Comparison of ENCODE assay signal across 1 cellular context in the genomic region with DNA sequence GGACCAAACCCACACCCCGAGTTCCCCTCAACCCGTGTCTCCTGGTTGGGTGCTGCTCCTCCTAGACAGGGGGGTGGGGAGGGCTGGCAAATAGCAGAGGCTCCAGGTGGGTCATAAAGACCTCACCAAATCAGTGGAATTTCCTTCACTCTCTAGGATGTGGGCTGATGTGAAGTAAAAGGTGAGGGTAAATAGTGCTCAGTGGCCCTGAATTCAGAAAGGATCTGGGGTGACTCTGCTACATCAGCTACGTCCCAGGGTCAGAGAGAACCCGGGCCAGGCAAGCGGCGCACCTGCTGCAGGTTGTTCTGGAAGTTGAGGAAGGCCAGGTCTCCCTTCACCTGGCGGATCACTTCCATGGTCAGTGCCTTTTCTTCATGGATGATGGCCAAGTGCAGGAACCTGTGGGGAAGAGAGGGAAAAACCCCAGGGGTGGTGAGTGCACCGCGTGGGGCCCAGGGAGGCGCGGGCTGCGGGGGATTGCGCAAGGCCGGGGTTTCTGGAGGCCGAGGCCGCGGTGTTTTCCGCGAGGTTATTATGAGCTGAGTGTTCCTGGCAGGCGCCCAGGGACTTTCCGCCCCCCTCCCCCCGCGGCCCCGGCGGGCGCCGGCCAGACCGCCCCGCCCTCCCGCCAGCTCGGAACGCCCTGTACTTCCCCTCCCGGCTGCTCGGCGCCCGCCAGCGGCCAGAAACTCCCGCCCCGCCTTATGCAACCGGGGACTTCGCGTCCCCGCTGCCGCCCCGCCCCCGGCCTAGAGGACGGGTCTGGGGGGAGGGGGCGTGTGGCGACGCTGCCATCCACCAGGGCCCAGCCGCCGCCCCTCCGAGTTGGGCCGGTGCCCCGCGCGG.
TF ChIP-seq lines count a peak whose summit lies in the region.

No MANE protein-coding gene starts in this region.

TF ChIP-seq in HepG2, 621 proteins besides CTCF, POLR2A, EP300 and RAD21 (continued from another document and continues in another):
- TF ChIP-seq, protein P1, sequence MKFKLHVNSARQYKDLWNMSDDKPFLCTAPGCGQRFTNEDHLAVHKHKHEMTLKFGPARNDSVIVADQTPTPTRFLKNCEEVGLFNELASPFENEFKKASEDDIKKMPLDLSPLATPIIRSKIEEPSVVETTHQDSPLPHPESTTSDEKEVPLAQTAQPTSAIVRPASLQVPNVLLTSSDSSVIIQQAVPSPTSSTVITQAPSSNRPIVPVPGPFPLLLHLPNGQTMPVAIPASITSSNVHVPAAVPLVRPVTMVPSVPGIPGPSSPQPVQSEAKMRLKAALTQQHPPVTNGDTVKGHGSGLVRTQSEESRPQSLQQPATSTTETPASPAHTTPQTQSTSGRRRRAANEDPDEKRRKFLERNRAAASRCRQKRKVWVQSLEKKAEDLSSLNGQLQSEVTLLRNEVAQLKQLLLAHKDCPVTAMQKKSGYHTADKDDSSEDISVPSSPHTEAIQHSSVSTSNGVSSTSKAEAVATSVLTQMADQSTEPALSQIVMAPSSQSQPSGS (CRISPR knock-in tag; IDR thresholded peaks at IDR 0.05), result peak; percentile 98
- TF ChIP-seq MAFF (IDR thresholded peaks at IDR 0.05; ENCODE audit: low read depth, low read length) (no peak), JDP2 (CRISPR knock-in tag; IDR thresholded peaks at IDR 0.05; ENCODE audit: borderline replicate concordance) (no peak), SYNCRIP (IDR thresholded peaks at IDR 0.05; ENCODE audit: insufficient read depth, low read depth, low read length) (no peak), KMT2A (CRISPR knock-in tag; IDR thresholded peaks at IDR 0.05) (peak; percentile 97), ELF1 (CRISPR knock-in tag; IDR thresholded peaks at IDR 0.05) (peak; percentile 68; the same call in 1 of the 2 replicates), GABPB1 (CRISPR knock-in tag; IDR thresholded peaks at IDR 0.05) (peak; percentile 88), YEATS4 (CRISPR knock-in tag; IDR thresholded peaks at IDR 0.05; ENCODE audit: borderline replicate concordance) (peak; percentile 90), TMF1 (CRISPR knock-in tag; IDR thresholded peaks at IDR 0.05; ENCODE audit: low read depth) (no peak; the same call in 1 of the 2 replicates), FOXP1 (IDR thresholded peaks at IDR 0.05) (no peak), FOXP1 (CRISPR knock-in tag; IDR thresholded peaks at IDR 0.05) (peak; percentile 89), TOPORS (CRISPR knock-in tag; IDR thresholded peaks at IDR 0.05) (peak; percentile 89), CEBPG (CRISPR knock-in tag; IDR thresholded peaks at IDR 0.05) (peak; percentile 99), MEIS1 (CRISPR knock-in tag; IDR thresholded peaks at IDR 0.05; ENCODE audit: borderline replicate concordance) (peak; percentile 98), ARNTL (CRISPR knock-in tag; IDR thresholded peaks at IDR 0.05) (0 out of 2 replicates have a peak, but pooled peaks have one; percentile 66), SKI (IDR thresholded peaks at IDR 0.05; ENCODE audit: partially characterized antibody) (peak; percentile 88), ZSCAN20 (CRISPR knock-in tag; IDR thresholded peaks at IDR 0.05; ENCODE audit: borderline replicate concordance) (peak; percentile 93), NCOA5 (CRISPR knock-in tag; IDR thresholded peaks at IDR 0.05) (peak; percentile 96), HMG20B (CRISPR knock-in tag; conservative IDR thresholded peaks at IDR 0.05) (peak; percentile 99), ZNF577 (CRISPR knock-in tag; IDR thresholded peaks at IDR 0.05; ENCODE audit: borderline replicate concordance, low read depth) (peak; percentile 93; the same call in 1 of the 2 replicates), AGO2 (optimal IDR thresholded peaks at IDR 0.05; ENCODE audit: low read depth, low read length) (peak; percentile 23), KDM4B (CRISPR knock-in tag; IDR thresholded peaks at IDR 0.05) (peak; percentile 100), HMG20A (CRISPR knock-in tag; IDR thresholded peaks at IDR 0.05; ENCODE audit: borderline replicate concordance) (peak; percentile 92), SP5 (CRISPR knock-in tag; IDR thresholded peaks at IDR 0.05; ENCODE audit: borderline replicate concordance, low read depth) (peak; percentile 99), NPAS2 (CRISPR knock-in tag; IDR thresholded peaks at IDR 0.05; ENCODE audit: borderline replicate concordance) (no peak), HNRNPK (IDR thresholded peaks at IDR 0.05; ENCODE audit: low read depth, low read length, poor library complexity, severe bottlenecking) (peak; percentile 59), ZFP36L2 (CRISPR knock-in tag; IDR thresholded peaks at IDR 0.05) (no peak; the same call in 1 of the 2 replicates), ZNF816 (CRISPR knock-in tag; IDR thresholded peaks at IDR 0.05; ENCODE audit: borderline replicate concordance) (peak; percentile 80; the same call in 1 of the 2 replicates), ZFY (CRISPR knock-in tag; IDR thresholded peaks at IDR 0.05) (peak; percentile 85)
- TF ChIP-seq, protein P2, sequence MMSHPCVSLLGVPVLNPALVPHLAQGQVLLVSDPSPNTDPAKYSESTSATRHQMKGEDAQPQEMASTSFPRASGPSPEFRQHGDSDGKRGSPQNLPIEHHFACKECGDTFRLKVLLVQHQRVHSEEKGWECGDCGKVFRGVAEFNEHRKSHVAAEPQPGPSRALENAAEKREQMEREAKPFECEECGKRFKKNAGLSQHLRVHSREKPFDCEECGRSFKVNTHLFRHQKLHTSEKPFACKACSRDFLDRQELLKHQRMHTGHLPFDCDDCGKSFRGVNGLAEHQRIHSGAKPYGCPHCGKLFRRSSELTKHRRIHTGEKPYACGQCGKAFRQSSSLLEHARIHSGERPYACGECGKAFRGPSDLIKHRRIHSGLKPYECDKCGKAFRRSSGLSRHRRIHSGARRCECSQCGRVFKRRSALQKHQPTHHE (CRISPR knock-in tag; IDR thresholded peaks at IDR 0.05; ENCODE audit: borderline replicate concordance), result peak; percentile 96
- TF ChIP-seq, protein P3, sequence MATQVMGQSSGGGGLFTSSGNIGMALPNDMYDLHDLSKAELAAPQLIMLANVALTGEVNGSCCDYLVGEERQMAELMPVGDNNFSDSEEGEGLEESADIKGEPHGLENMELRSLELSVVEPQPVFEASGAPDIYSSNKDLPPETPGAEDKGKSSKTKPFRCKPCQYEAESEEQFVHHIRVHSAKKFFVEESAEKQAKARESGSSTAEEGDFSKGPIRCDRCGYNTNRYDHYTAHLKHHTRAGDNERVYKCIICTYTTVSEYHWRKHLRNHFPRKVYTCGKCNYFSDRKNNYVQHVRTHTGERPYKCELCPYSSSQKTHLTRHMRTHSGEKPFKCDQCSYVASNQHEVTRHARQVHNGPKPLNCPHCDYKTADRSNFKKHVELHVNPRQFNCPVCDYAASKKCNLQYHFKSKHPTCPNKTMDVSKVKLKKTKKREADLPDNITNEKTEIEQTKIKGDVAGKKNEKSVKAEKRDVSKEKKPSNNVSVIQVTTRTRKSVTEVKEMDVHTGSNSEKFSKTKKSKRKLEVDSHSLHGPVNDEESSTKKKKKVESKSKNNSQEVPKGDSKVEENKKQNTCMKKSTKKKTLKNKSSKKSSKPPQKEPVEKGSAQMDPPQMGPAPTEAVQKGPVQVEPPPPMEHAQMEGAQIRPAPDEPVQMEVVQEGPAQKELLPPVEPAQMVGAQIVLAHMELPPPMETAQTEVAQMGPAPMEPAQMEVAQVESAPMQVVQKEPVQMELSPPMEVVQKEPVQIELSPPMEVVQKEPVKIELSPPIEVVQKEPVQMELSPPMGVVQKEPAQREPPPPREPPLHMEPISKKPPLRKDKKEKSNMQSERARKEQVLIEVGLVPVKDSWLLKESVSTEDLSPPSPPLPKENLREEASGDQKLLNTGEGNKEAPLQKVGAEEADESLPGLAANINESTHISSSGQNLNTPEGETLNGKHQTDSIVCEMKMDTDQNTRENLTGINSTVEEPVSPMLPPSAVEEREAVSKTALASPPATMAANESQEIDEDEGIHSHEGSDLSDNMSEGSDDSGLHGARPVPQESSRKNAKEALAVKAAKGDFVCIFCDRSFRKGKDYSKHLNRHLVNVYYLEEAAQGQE (IDR thresholded peaks at IDR 0.05; ENCODE audit: borderline replicate concordance in 1 of 2, low read depth in 1 of 2, low read length in 2 of 2), result peak in 1 of 2 experiments; percentile 84; a peak in 2 of 4 replicates
- TF ChIP-seq, protein P4, sequence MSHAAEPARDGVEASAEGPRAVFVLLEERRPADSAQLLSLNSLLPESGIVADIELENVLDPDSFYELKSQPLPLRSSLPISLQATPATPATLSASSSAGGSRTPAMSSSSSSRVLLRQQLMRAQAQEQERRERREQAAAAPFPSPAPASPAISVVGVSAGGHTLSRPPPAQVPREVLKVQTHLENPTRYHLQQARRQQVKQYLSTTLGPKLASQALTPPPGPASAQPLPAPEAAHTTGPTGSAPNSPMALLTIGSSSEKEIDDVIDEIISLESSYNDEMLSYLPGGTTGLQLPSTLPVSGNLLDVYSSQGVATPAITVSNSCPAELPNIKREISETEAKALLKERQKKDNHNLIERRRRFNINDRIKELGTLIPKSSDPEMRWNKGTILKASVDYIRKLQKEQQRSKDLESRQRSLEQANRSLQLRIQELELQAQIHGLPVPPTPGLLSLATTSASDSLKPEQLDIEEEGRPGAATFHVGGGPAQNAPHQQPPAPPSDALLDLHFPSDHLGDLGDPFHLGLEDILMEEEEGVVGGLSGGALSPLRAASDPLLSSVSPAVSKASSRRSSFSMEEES (CRISPR knock-in tag; IDR thresholded peaks at IDR 0.05), result peak; percentile 97
- TF ChIP-seq, protein P5, sequence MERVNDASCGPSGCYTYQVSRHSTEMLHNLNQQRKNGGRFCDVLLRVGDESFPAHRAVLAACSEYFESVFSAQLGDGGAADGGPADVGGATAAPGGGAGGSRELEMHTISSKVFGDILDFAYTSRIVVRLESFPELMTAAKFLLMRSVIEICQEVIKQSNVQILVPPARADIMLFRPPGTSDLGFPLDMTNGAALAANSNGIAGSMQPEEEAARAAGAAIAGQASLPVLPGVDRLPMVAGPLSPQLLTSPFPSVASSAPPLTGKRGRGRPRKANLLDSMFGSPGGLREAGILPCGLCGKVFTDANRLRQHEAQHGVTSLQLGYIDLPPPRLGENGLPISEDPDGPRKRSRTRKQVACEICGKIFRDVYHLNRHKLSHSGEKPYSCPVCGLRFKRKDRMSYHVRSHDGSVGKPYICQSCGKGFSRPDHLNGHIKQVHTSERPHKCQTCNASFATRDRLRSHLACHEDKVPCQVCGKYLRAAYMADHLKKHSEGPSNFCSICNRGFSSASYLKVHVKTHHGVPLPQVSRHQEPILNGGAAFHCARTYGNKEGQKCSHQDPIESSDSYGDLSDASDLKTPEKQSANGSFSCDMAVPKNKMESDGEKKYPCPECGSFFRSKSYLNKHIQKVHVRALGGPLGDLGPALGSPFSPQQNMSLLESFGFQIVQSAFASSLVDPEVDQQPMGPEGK (CRISPR knock-in tag; IDR thresholded peaks at IDR 0.05), result peak; percentile 98
- TF ChIP-seq, protein P6, sequence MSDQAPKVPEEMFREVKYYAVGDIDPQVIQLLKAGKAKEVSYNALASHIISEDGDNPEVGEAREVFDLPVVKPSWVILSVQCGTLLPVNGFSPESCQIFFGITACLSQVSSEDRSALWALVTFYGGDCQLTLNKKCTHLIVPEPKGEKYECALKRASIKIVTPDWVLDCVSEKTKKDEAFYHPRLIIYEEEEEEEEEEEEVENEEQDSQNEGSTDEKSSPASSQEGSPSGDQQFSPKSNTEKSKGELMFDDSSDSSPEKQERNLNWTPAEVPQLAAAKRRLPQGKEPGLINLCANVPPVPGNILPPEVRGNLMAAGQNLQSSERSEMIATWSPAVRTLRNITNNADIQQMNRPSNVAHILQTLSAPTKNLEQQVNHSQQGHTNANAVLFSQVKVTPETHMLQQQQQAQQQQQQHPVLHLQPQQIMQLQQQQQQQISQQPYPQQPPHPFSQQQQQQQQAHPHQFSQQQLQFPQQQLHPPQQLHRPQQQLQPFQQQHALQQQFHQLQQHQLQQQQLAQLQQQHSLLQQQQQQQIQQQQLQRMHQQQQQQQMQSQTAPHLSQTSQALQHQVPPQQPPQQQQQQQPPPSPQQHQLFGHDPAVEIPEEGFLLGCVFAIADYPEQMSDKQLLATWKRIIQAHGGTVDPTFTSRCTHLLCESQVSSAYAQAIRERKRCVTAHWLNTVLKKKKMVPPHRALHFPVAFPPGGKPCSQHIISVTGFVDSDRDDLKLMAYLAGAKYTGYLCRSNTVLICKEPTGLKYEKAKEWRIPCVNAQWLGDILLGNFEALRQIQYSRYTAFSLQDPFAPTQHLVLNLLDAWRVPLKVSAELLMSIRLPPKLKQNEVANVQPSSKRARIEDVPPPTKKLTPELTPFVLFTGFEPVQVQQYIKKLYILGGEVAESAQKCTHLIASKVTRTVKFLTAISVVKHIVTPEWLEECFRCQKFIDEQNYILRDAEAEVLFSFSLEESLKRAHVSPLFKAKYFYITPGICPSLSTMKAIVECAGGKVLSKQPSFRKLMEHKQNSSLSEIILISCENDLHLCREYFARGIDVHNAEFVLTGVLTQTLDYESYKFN (CRISPR knock-in tag; conservative IDR thresholded peaks at IDR 0.05), result peak; percentile 94
- TF ChIP-seq, protein P7, sequence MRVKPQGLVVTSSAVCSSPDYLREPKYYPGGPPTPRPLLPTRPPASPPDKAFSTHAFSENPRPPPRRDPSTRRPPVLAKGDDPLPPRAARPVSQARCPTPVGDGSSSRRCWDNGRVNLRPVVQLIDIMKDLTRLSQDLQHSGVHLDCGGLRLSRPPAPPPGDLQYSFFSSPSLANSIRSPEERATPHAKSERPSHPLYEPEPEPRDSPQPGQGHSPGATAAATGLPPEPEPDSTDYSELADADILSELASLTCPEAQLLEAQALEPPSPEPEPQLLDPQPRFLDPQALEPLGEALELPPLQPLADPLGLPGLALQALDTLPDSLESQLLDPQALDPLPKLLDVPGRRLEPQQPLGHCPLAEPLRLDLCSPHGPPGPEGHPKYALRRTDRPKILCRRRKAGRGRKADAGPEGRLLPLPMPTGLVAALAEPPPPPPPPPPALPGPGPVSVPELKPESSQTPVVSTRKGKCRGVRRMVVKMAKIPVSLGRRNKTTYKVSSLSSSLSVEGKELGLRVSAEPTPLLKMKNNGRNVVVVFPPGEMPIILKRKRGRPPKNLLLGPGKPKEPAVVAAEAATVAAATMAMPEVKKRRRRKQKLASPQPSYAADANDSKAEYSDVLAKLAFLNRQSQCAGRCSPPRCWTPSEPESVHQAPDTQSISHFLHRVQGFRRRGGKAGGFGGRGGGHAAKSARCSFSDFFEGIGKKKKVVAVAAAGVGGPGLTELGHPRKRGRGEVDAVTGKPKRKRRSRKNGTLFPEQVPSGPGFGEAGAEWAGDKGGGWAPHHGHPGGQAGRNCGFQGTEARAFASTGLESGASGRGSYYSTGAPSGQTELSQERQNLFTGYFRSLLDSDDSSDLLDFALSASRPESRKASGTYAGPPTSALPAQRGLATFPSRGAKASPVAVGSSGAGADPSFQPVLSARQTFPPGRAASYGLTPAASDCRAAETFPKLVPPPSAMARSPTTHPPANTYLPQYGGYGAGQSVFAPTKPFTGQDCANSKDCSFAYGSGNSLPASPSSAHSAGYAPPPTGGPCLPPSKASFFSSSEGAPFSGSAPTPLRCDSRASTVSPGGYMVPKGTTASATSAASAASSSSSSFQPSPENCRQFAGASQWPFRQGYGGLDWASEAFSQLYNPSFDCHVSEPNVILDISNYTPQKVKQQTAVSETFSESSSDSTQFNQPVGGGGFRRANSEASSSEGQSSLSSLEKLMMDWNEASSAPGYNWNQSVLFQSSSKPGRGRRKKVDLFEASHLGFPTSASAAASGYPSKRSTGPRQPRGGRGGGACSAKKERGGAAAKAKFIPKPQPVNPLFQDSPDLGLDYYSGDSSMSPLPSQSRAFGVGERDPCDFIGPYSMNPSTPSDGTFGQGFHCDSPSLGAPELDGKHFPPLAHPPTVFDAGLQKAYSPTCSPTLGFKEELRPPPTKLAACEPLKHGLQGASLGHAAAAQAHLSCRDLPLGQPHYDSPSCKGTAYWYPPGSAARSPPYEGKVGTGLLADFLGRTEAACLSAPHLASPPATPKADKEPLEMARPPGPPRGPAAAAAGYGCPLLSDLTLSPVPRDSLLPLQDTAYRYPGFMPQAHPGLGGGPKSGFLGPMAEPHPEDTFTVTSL (CRISPR knock-in tag; IDR thresholded peaks at IDR 0.05; ENCODE audit: borderline replicate concordance), result peak; percentile 96
